ENCODE assay signal across 20 cellular contexts in the genomic region with DNA sequence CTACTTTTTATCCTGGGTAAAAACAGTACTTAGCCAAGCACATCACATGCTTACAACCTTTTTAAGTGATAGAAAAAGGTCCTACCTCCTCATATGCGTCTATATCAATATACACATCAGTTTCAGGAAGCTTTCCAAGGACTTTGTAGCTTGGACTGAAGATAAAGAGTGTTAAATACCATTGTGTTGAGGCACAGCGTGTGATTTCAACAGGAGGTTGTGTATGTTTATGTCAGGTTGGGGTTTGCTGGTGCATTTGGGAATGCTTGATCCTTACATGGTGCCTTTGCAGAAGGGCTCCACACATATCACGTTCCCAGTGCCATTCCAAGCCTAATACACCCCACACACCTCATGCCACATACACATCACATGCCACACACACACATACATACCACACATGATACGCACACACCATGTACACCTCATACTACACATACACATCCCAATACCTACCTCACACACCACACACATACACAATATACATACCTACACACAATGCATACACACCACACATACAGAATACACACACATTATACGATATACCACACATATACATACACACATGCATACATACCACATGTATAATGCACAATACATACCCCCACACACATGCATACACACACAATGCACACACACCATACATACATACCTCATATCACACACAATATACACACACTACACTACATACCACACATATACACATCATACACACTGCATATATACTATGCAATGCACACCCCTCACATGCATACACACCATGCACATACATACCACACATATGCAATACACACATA.
"Had no signal": no experiment of that assay in that cellular context is flagged by ENCODE, and none has a peak within 500 bp of the region (broad histone marks: within the 10 kb centered on the region; RNA-seq: fewer than 3 reads in every experiment).

No MANE protein-coding gene starts in this region.

- H3K27ac Mint-ChIP-seq: activated naive CD4-positive, alpha-beta T cell treated with anti-CD3 and anti-CD28 coated beads, Interleukin-2, amount 50 U/mL, for 24 hours; activated T-cell treated with anti-CD3 and anti-CD28 coated beads, Interleukin-2, amount 50 U/mL, for 72 hours; naive B cell; neural progenitor cell; stimulated activated naive CD8-positive, alpha-beta T cell treated with anti-CD3 and anti-CD28 coated beads, Interleukin-15, Interleukin-2, amounts not matched to agents 100 ng/mL and 50 ng/mL, for 24 hours had no signal

- H3K4me1 ChIP-seq: gastrocnemius medialis, neural progenitor cell, prostate gland, right atrium auricular region, tibial nerve had no signal

- H3K36me3 Mint-ChIP-seq: activated naive CD4-positive, alpha-beta T cell treated with anti-CD3 and anti-CD28 coated beads, Interleukin-2, amount 50 U/mL, for 24 hours; naive B cell; neural progenitor cell had no signal

- H3K4me1 Mint-ChIP-seq: activated naive CD4-positive, alpha-beta T cell treated with anti-CD3 and anti-CD28 coated beads, Interleukin-2, amount 50 U/mL, for 24 hours; neural progenitor cell had no signal

- H3K9me3 ChIP-seq: gastrocnemius medialis, mucosa of descending colon, prostate gland, right atrium auricular region, tibial nerve had no signal

- DNase-seq: activated CD4-positive, alpha-beta T cell treated with anti-CD3 and anti-CD28 coated beads for 1 hour; activated CD4-positive, alpha-beta T cell treated with anti-CD3 and anti-CD28 coated beads, Interleukin-2, amount 50 U/mL, for 4 hours; activated effector memory CD4-positive, alpha-beta T cell treated with anti-CD3 and anti-CD28 coated beads, Interleukin-2, amount 50 U/mL, for 16 hours; activated T-cell treated with anti-CD3 and anti-CD28 coated beads, Interleukin-2, amount 50 U/mL, for 72 hours; amniotic stem cell; dorsolateral prefrontal cortex; gastrocnemius medialis; head of caudate nucleus; kidney glomerular epithelial cell; left ventricle myocardium superior; mucosa of descending colon; naive B cell; WERI-Rb-1 had no signal

- H3K9me3 Mint-ChIP-seq: activated naive CD4-positive, alpha-beta T cell treated with anti-CD3 and anti-CD28 coated beads, Interleukin-2, amount 50 U/mL, for 24 hours; activated T-cell treated with anti-CD3 and anti-CD28 coated beads, Interleukin-2, amount 50 U/mL, for 72 hours; naive B cell; neural progenitor cell; stimulated activated naive CD8-positive, alpha-beta T cell treated with anti-CD3 and anti-CD28 coated beads, Interleukin-15, Interleukin-2, amounts not matched to agents 100 ng/mL and 50 ng/mL, for 24 hours had no signal

- ATAC-seq: activated T-cell treated with anti-CD3 and anti-CD28 coated beads, Interleukin-2, amount 50 U/mL, for 72 hours; gastrocnemius medialis; left ventricle myocardium superior; mucosa of descending colon had no signal

- H3K4me3 Mint-ChIP-seq: activated naive CD4-positive, alpha-beta T cell treated with anti-CD3 and anti-CD28 coated beads, Interleukin-2, amount 50 U/mL, for 24 hours; activated T-cell treated with anti-CD3 and anti-CD28 coated beads, Interleukin-2, amount 50 U/mL, for 72 hours; naive B cell; neural progenitor cell; stimulated activated naive CD8-positive, alpha-beta T cell treated with anti-CD3 and anti-CD28 coated beads, Interleukin-15, Interleukin-2, amounts not matched to agents 100 ng/mL and 50 ng/mL, for 24 hours had no signal

- FAIRE-seq: colon had no signal

- H3K36me3 ChIP-seq: gastrocnemius medialis, neural progenitor cell, prostate gland, right atrium auricular region, tibial nerve, WERI-Rb-1 had no signal

- H3K27me3 Mint-ChIP-seq: activated naive CD4-positive, alpha-beta T cell treated with anti-CD3 and anti-CD28 coated beads, Interleukin-2, amount 50 U/mL, for 24 hours had no signal

- H3K27me3 ChIP-seq: gastrocnemius medialis, right atrium auricular region, tibial nerve had no signal

- H3K4me3 ChIP-seq: gastrocnemius medialis, mucosa of descending colon, neural progenitor cell, prostate gland, right atrium auricular region, tibial nerve had no signal

- H3K27ac ChIP-seq: dorsolateral prefrontal cortex, gastrocnemius medialis, neural progenitor cell, prostate gland, right atrium auricular region, tibial nerve, WERI-Rb-1 had no signal
